10 cellular contexts compared by ENCODE assay signal in genomic region chr17:79997004-79997673, GRCh38. TPM values are rescaled to one million over a fixed set of nuclear protein-coding genes. Genes with fewer than 3 reads are reported as not detected.
A peak's percentile ranks its signal among the peaks of the same experiment; 100 is the strongest.
DNase-seq lines count a peak whose midpoint lies in the region; ATAC-seq, FAIRE-seq and TF ChIP-seq lines count a peak whose summit lies in the region.
"Had no signal": no experiment of that assay in that cellular context is flagged by ENCODE, and none has a peak within 500 bp of the region (broad histone marks: within the 10 kb centered on the region; RNA-seq: fewer than 3 reads in every experiment).

No MANE protein-coding gene starts in this region.

- no peaks in the 10 kb centered on the region for H3K9me3 ChIP-seq in ascending aorta
- H3K9me3 ChIP-seq: thoracic aorta had no signal

- no peaks in the 10 kb centered on the region for H3K36me3 ChIP-seq in ascending aorta
- H3K36me3 ChIP-seq: thoracic aorta had no signal

- H3K9me3 Mint-ChIP-seq in activated B cell treated with CpG ODN at 0.5 μM for 24 hours, result no peaks in the 10 kb centered on the region

- ATAC-seq in activated B cell treated with CpG ODN at 0.5 μM for 24 hours (ENCODE audit: low read depth) (peak; percentile 97), GM19397 (IDR thresholded peaks at IDR 0.05; ENCODE audit: unreplicated experiment) (no peak)

- TF ChIP-seq POLR2A in H54 (IDR thresholded peaks at IDR 0.05; ENCODE audit: low read depth, low read length), result no peak

- peaks cover 2% of the 10 kb centered on the region for H3K27me3 Mint-ChIP-seq in activated B cell treated with CpG ODN at 0.5 μM for 24 hours

- intact Hi-C loops in activated B cell treated with CpG ODN at 0.5 μM for 24 hours (cut with micrococcal nuclease) (loop anchor here (2.0 kb wide), 2 partner anchors 66 to 158 kb away; partner anchors contain the start of gene CBX4), ascending aorta (cut with DNase I) (no loop called here)

- DNase-seq in GM19238 (ENCODE audit: insufficient read length, low spot score), result peak; percentile 52
- peak; percentile 41 for DNase-seq in activated B cell treated with CpG ODN at 0.5 μM for 24 hours
- peak; percentile 28 to 67 for DNase-seq in ascending aorta (ENCODE audit: low spot score in 2 of 2)
- peak; percentile 15 to 60 (median 34) for DNase-seq in stimulated activated CD4-positive, alpha-beta T cell treated with anti-CD3 and anti-CD28 coated beads, TNF-alpha, amount 100 ng/mL, for 24 hours (ENCODE audit: low read depth in 3 of 3)
- no peak for DNase-seq in 8988T
- DNase-seq in H54 (ENCODE audit: insufficient read length, low spot score), result no peak
- no peak for DNase-seq in nucleus accumbens (lab: John Stamatoyannopoulos, UW)

- no peaks in the 10 kb centered on the region for H3K27me3 ChIP-seq in ascending aorta

- CTCF ChIA-PET in activated B cell treated with CpG ODN at 0.5 μM for 24 hours (lab: Charles Lee), result interaction anchor here (0.6 to 1.3 kb wide), 5 partner anchors 8 to 253 kb away, joined by 3 to 7 read pairs (median 4); no protein-coding TSS in a partner anchor

- no peak for FAIRE-seq in H54 (lab: Jason Lieb, UNC)
- FAIRE-seq: RCC 7860 had no signal

- no peak overlapping the region for H3K27ac ChIP-seq in ascending aorta
- H3K27ac ChIP-seq: thoracic aorta had no signal

- no peak for TF ChIP-seq CTCF in activated B cell treated with CpG ODN at 0.5 μM for 24 hours (IDR thresholded peaks at IDR 0.05)
- no peak for TF ChIP-seq CTCF in ascending aorta (IDR thresholded peaks at IDR 0.05)

- H3K4me1 ChIP-seq in ascending aorta, result peaks cover 2 to 6% of the 10 kb centered on the region in 2 donors

- peak overlapping the region; percentile 93 for H3K27ac Mint-ChIP-seq in activated B cell treated with CpG ODN at 0.5 μM for 24 hours

- H3K4me3 Mint-ChIP-seq in activated B cell treated with CpG ODN at 0.5 μM for 24 hours, result peak overlapping the region; percentile 68

- POLR2A ChIA-PET in activated B cell treated with CpG ODN at 0.5 μM for 24 hours (lab: Charles Lee), result interaction anchor here (0.6 to 1.3 kb wide), 8 partner anchors 60 to 201 kb away, joined by 3 to 11 read pairs (median 4); no protein-coding TSS in a partner anchor

- peaks cover 46% of the 10 kb centered on the region for H3K4me1 Mint-ChIP-seq in activated B cell treated with CpG ODN at 0.5 μM for 24 hours

- no peaks in the 10 kb centered on the region for H3K36me3 Mint-ChIP-seq in activated B cell treated with CpG ODN at 0.5 μM for 24 hours (ENCODE audit: low read depth)

- H3K4me3 ChIP-seq in ascending aorta, result no peak overlapping the region
- H3K4me3 ChIP-seq: thoracic aorta had no signal

RNA-seq across cellular contexts. Expression of gene TBC1D16, which starts 38.5 kb away (rescaled TPM):
- total RNA-seq in activated B cell treated with CpG ODN at 0.5 μM for 24 hours (2.6 and 3.4 TPM in 2 replicates), ascending aorta (55.6 TPM)

RNA-seq across cellular contexts. Expression of gene CCDC40, which starts 39.3 kb away (rescaled TPM):
- total RNA-seq in activated B cell treated with CpG ODN at 0.5 μM for 24 hours (0.46 and 0.55 TPM in 2 replicates), ascending aorta (5.4 TPM)

Comparison
In these comparisons a context has a peak if more than half of its experiments do, and no peak if none do; other contexts are left out.
1. DNase-seq: peak in GM19238 (single experiment), activated B cell treated with CpG ODN at 0.5 μM for 24 hours (single experiment), ascending aorta (2 of 2) and stimulated activated CD4-positive, alpha-beta T cell treated with anti-CD3 and anti-CD28 coated beads, TNF-alpha, amount 100 ng/mL, for 24 hours (3 of 3); none in 8988T (single experiment), H54 (single experiment) and nucleus accumbens (0 of 56).
2. RNA of gene TBC1D16, which starts 38.5 kb away (total RNA-seq): 55.6 TPM in ascending aorta (single experiment); 2.6 to 3.4 TPM in activated B cell treated with CpG ODN at 0.5 μM for 24 hours; every median in the first group is over 10 times any median in the second.